Comparison of ENCODE assay signal across 10 cellular contexts in genomic region chr10:78805176-78805575, GRCh38.
DNase-seq lines count a peak whose midpoint lies in the region; ATAC-seq and TF ChIP-seq lines count a peak whose summit lies in the region.
"Had no signal": no experiment of that assay in that cellular context is flagged by ENCODE, and none has a peak within 500 bp of the region (broad histone marks: within the 10 kb centered on the region; RNA-seq: fewer than 3 reads in every experiment).

No MANE protein-coding gene starts in this region.

- peaks cover under 1% of the 10 kb centered on the region for H3K27me3 Mint-ChIP-seq in osteocyte (ENCODE audit: unreplicated experiment)

- peaks cover 64% of the 10 kb centered on the region for H3K4me1 Mint-ChIP-seq in osteocyte (ENCODE audit: unreplicated experiment)
- H3K4me1 Mint-ChIP-seq: naive B cell had no signal

- POLR2A ChIA-PET in BJ (lab: Charles Lee): interaction anchor here (0.5 kb wide), 1 partner anchor 24 kb away, joined by 6 read pairs; no protein-coding TSS in a partner anchor

- no peaks in the 10 kb centered on the region for H3K36me3 Mint-ChIP-seq in osteocyte (ENCODE audit: unreplicated experiment)
- H3K36me3 Mint-ChIP-seq: naive B cell had no signal

- H3K27me3 ChIP-seq in BJ (ENCODE audit: control insufficient read depth, insufficient read depth, low read length): peaks cover 4% of the 10 kb centered on the region

- H3K36me3 ChIP-seq in BJ (ENCODE audit: control insufficient read depth, insufficient read depth, low read length): no peaks in the 10 kb centered on the region

- H3K27ac Mint-ChIP-seq in osteocyte (ENCODE audit: unreplicated experiment): peak overlapping the region; percentile 92
- H3K27ac Mint-ChIP-seq: activated T-helper 2 cell treated with anti-CD3 and anti-CD28 coated beads, Interferon-gamma antibody, Interleukin-2, Interleukin-4, amounts not matched to agents 10 μg/mL and 5 μg/mL and 100 μg/mL, durations not matched to agents 14 hours and 24 hours and 36 hours had no signal

- ATAC-seq in HG03039 (IDR thresholded peaks at IDR 0.05; ENCODE audit: unreplicated experiment) (no peak), HG03378 (IDR thresholded peaks at IDR 0.05; ENCODE audit: unreplicated experiment) (no peak)

- no peak for TF ChIP-seq CTCF in BJ (IDR thresholded peaks at IDR 0.05; ENCODE audit: insufficient read depth, low read depth, low read length)
- no peak for TF ChIP-seq CTCF in fibroblast of villous mesenchyme (IDR thresholded peaks at IDR 0.05; ENCODE audit: insufficient read depth, low read depth, low read length)
- no peak for TF ChIP-seq CTCF in osteocyte (IDR thresholded peaks at IDR 0.05)

- CTCF ChIA-PET in BJ (lab: Yijun Ruan, JAX): interaction anchor here (1.7 kb wide), 1 partner anchor 390 kb away, joined by 4 read pairs; no protein-coding TSS in a partner anchor

- DNase-seq in BJ (ENCODE audit: low read depth) (peak; percentile 100), RPMI7951 (ENCODE audit: low read depth) (peak; percentile 99), fibroblast of villous mesenchyme (ENCODE audit: low read depth) (peak; percentile 100), osteocyte (ENCODE audit: extremely low spot score, unreplicated experiment) (peak; percentile 86), 8988T (no peak), C1 segment of cervical spinal cord (lab: John Stamatoyannopoulos, UW) (no peak)
- DNase-seq: naive B cell had no signal

- H3K4me3 Mint-ChIP-seq in osteocyte (ENCODE audit: unreplicated experiment): no peak overlapping the region
- H3K4me3 Mint-ChIP-seq: naive B cell had no signal

- no peaks in the 10 kb centered on the region for H3K9me3 Mint-ChIP-seq in osteocyte (ENCODE audit: unreplicated experiment)
- H3K9me3 Mint-ChIP-seq: activated T-helper 2 cell treated with anti-CD3 and anti-CD28 coated beads, Interferon-gamma antibody, Interleukin-2, Interleukin-4, amounts not matched to agents 10 μg/mL and 5 μg/mL and 100 μg/mL, durations not matched to agents 14 hours and 24 hours and 36 hours; naive B cell had no signal

- H3K4me3 ChIP-seq in BJ (ENCODE audit: low read depth, low read length) (no peak overlapping the region), fibroblast of villous mesenchyme (ENCODE audit: low read depth, low read length) (no peak overlapping the region)

Comparison
In these comparisons a context has a peak if more than half of its experiments do, and no peak if none do; other contexts are left out.
1. DNase-seq: peak in BJ (single experiment), RPMI7951 (single experiment), fibroblast of villous mesenchyme (single experiment) and osteocyte (single experiment); none in 8988T (single experiment) and C1 segment of cervical spinal cord (0 of 14).